18 cellular contexts compared by ENCODE assay signal in genomic region chr2:182031956-182032355, GRCh38. TPM values are rescaled to one million over a fixed set of nuclear protein-coding genes. Genes with fewer than 3 reads are reported as not detected.
"Had no signal": no experiment of that assay in that cellular context is flagged by ENCODE, and none has a peak within 500 bp of the region (broad histone marks: within the 10 kb centered on the region; RNA-seq: fewer than 3 reads in every experiment).

No MANE protein-coding gene starts in this region.

- DNase-seq: effector memory CD4-positive, alpha-beta T cell; foreskin keratinocyte; kidney glomerular epithelial cell; mammary epithelial cell; naive thymus-derived CD4-positive, alpha-beta T cell; nucleus accumbens; ovary; sigmoid colon; stimulated activated CD4-positive, alpha-beta T cell treated with anti-CD3 and anti-CD28 coated beads, Interleukin-2, amount 100 ng/mL, for 24 hours; stimulated activated naive CD4-positive, alpha-beta T cell; stomach; substantia nigra; transverse colon had no signal

- H3K36me3 Mint-ChIP-seq: naive thymus-derived CD4-positive, alpha-beta T cell; neural progenitor cell had no signal

- H3K4me3 Mint-ChIP-seq: naive thymus-derived CD4-positive, alpha-beta T cell had no signal

- H3K9me3 Mint-ChIP-seq: neural progenitor cell had no signal

- H3K4me1 Mint-ChIP-seq: naive thymus-derived CD4-positive, alpha-beta T cell had no signal

- H3K27ac Mint-ChIP-seq: naive thymus-derived CD4-positive, alpha-beta T cell; neural progenitor cell had no signal

- ATAC-seq: esophagus mucosa; foreskin keratinocyte; naive thymus-derived CD4-positive, alpha-beta T cell had no signal

RNA-seq across cellular contexts. Expression of gene PPP1R1C, which starts 46.3 kb away (rescaled TPM):
- total RNA-seq: mesenteric fat pad; mononuclear cell; naive thymus-derived CD4-positive, alpha-beta T cell; sigmoid colon; thoracic aorta had no signal
- polyA plus RNA-seq: naive thymus-derived CD4-positive, alpha-beta T cell had no signal
